In the genomic region with DNA sequence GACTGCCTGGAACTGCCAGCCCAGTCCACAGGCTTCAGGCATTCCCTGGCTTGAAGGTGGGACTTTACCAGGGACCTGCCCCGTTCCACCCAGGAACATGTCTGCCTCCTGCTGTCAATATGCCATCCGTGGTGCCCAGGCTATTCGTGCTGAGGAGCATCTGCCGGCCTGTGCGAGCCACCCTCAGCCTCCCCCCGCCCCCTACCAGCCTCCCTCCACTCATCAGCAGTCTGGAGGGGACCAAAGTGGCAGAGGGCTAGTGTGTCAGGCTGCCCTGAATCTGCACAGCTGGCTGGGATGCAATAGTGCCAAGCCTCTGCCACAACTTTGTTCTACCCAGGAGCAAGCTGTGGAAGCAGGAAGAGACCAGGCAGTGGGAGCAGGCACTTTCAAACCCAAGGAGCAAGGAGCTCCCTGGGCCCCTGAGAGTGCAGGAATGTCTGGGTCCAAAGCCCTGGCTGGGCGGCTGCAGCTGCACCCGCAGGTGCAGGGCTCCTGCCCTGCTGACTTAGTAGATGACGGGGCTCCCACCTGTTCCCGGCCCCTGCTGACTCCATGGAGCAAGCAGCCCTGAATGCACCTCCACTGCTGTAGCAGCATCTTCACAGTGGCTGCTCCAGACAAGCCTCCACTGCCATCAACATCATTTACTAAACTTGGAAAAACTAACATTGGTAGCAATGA, we compare ENCODE assay signal across 17 cellular contexts.
DNase-seq lines count a peak whose midpoint lies in the region; ATAC-seq and TF ChIP-seq lines count a peak whose summit lies in the region.
"Had no signal": no experiment of that assay in that cellular context is flagged by ENCODE, and none has a peak within 500 bp of the region (broad histone marks: within the 10 kb centered on the region; RNA-seq: fewer than 3 reads in every experiment).

No MANE protein-coding gene starts in this region.

- DNase-seq in Right ventricle myocardium superior (peak; percentile 22), heart left ventricle (no peak), sciatic nerve (ENCODE audit: low spot score) (no peak)
- DNase-seq in activated CD4-positive, alpha-beta memory T cell treated with anti-CD3 and anti-CD28 coated beads for 36 hours, result no peak
- DNase-seq: AML-193; Caco-2; Calu3; CD4-positive, alpha-beta T cell; CD8-positive, alpha-beta T cell; DMS79 treated with DMSO at 0.1 percent for 48 hours; GF-D8 had no signal

- H3K4me1 Mint-ChIP-seq in activated CD4-positive, alpha-beta memory T cell treated with anti-CD3 and anti-CD28 coated beads for 36 hours (ENCODE audit: low read depth), result no peaks in the 10 kb centered on the region
- H3K4me1 Mint-ChIP-seq: B cell had no signal

- WGBS in heart left ventricle, 4 donors, result 76 to 94% (median 83%) methylated on average over 3 to 10 of the region's 10 CpGs

- no peaks in the 10 kb centered on the region for H3K36me3 ChIP-seq in heart left ventricle
- H3K36me3 ChIP-seq: BLaER1 treated with 17β-estradiol and CSF1 and Interleukin-3, amounts not matched to agents 10 nM and 100 nM had no signal

- ATAC-seq in Right ventricle myocardium superior (ENCODE audit: poor library complexity) (no peak), heart left ventricle (no peak), sciatic nerve (peak; percentile 34), GM21381 (IDR thresholded peaks at IDR 0.05; ENCODE audit: unreplicated experiment) (no peak)
- ATAC-seq: A549; CD8-positive, alpha-beta T cell had no signal

- no peaks in the 10 kb centered on the region for H3K27me3 ChIP-seq in heart left ventricle
- H3K27me3 ChIP-seq: BLaER1 treated with 17β-estradiol and CSF1 and Interleukin-3, amounts not matched to agents 10 nM and 100 nM had no signal

- H3K4me3 ChIP-seq in heart left ventricle, result no peak overlapping the region
- H3K4me3 ChIP-seq: A549; BLaER1 treated with 17β-estradiol and CSF1 and Interleukin-3, amounts not matched to agents 10 nM and 100 nM had no signal

- no peak overlapping the region for H3K27ac ChIP-seq in heart left ventricle
- H3K27ac ChIP-seq: 22Rv1; A549; BLaER1 treated with 17β-estradiol and CSF1 and Interleukin-3, amounts not matched to agents 10 nM and 100 nM; C4-2B had no signal

- no peaks in the 10 kb centered on the region for H3K27me3 Mint-ChIP-seq in activated CD4-positive, alpha-beta memory T cell treated with anti-CD3 and anti-CD28 coated beads for 36 hours
- H3K27me3 Mint-ChIP-seq: B cell; CD4-positive, alpha-beta T cell had no signal

- no peak for TF ChIP-seq POLR2A in heart left ventricle (IDR thresholded peaks at IDR 0.05)

- H3K9me3 ChIP-seq in heart left ventricle, result no peaks in the 10 kb centered on the region
- H3K9me3 ChIP-seq: A549; BLaER1 treated with 17β-estradiol and CSF1 and Interleukin-3, amounts not matched to agents 10 nM and 100 nM; Caco-2 had no signal

- TF ChIP-seq CTCF in heart left ventricle (IDR thresholded peaks at IDR 0.05), result no peak

- no peaks in the 10 kb centered on the region for H3K36me3 Mint-ChIP-seq in activated CD4-positive, alpha-beta memory T cell treated with anti-CD3 and anti-CD28 coated beads for 36 hours
- H3K36me3 Mint-ChIP-seq: CD8-positive, alpha-beta T cell had no signal

- intact Hi-C loops in Right ventricle myocardium superior (cut with DNase I) (no loop called here), heart left ventricle (cut with DNase I) (no loop called here), sciatic nerve (cut with DNase I) (no loop called here)
- intact Hi-C loops in activated CD4-positive, alpha-beta memory T cell treated with anti-CD3 and anti-CD28 coated beads for 36 hours (cut with micrococcal nuclease), result no loop called here

- no peak overlapping the region for H3K4me3 Mint-ChIP-seq in activated CD4-positive, alpha-beta memory T cell treated with anti-CD3 and anti-CD28 coated beads for 36 hours
- H3K4me3 Mint-ChIP-seq: B cell; CD4-positive, alpha-beta T cell; CD8-positive, alpha-beta T cell had no signal

- H3K27ac Mint-ChIP-seq in activated CD4-positive, alpha-beta memory T cell treated with anti-CD3 and anti-CD28 coated beads for 36 hours, result no peak overlapping the region
- H3K27ac Mint-ChIP-seq: B cell; CD4-positive, alpha-beta T cell; CD8-positive, alpha-beta T cell had no signal

- no peaks in the 10 kb centered on the region for H3K4me1 ChIP-seq in heart left ventricle
- H3K4me1 ChIP-seq: A549, Caco-2 had no signal

- POLR2A ChIA-PET in activated CD4-positive, alpha-beta memory T cell treated with anti-CD3 and anti-CD28 coated beads for 36 hours (lab: Charles Lee), result no interaction called here

- CTCF ChIA-PET in activated CD4-positive, alpha-beta memory T cell treated with anti-CD3 and anti-CD28 coated beads for 36 hours (lab: Charles Lee), result no interaction called here

- H3K9me3 Mint-ChIP-seq in activated CD4-positive, alpha-beta memory T cell treated with anti-CD3 and anti-CD28 coated beads for 36 hours, result peaks cover 2% of the 10 kb centered on the region
